Comparison of ENCODE assay signal across 10 cellular contexts in genomic region chrX:38260231-38260630, GRCh38. TPM values are rescaled to one million over a fixed set of nuclear protein-coding genes. Genes with fewer than 3 reads are reported as not detected.
DNase-seq lines count a peak whose midpoint lies in the region; ATAC-seq, FAIRE-seq and TF ChIP-seq lines count a peak whose summit lies in the region.
"Had no signal": no experiment of that assay in that cellular context is flagged by ENCODE, and none has a peak within 500 bp of the region (broad histone marks: within the 10 kb centered on the region; RNA-seq: fewer than 3 reads in every experiment).

No MANE protein-coding gene starts in this region.

- TF ChIP-seq POLR2A in HepG2 (IDR thresholded peaks at IDR 0.05; ENCODE audit: insufficient read depth in 1 of 2, low read depth in 2 of 2, low read length in 2 of 2): no peak

- H3K36me3 ChIP-seq in RWPE2 (ENCODE audit: low read depth) (no peaks in the 10 kb centered on the region), HepG2 (replicated peaks in 1 of 2; ENCODE audit: control insufficient read depth in 1 of 2, insufficient read depth in 2 of 2, low read length in 2 of 2) (no peaks in the 10 kb centered on the region)

- H3K4me3 ChIP-seq in RWPE2 (ENCODE audit: severe bottlenecking) (no peak overlapping the region), HepG2 (replicated peaks in 1 of 3; ENCODE audit: insufficient read depth in 1 of 3, low read depth in 2 of 3, low read length in 3 of 3) (no peak overlapping the region)

- 2% methylated on average over 4 of the region's 4 CpGs for WGBS in HepG2 (ENCODE audit: low lambda C conversion rate)

- no peak for FAIRE-seq in HepG2 (lab: Jason Lieb, UNC)
- FAIRE-seq: islet of Langerhans had no signal

- H3K4me1 ChIP-seq in RWPE2 (ENCODE audit: insufficient read depth, poor library complexity, severe bottlenecking) (no peaks in the 10 kb centered on the region), HepG2 (ENCODE audit: insufficient read depth, low read length) (no peaks in the 10 kb centered on the region)

- no peak overlapping the region for H3K4me2 ChIP-seq in HepG2 (ENCODE audit: low read depth, low read length)

- H3K79me2 ChIP-seq in HepG2 (ENCODE audit: insufficient read depth, low read length): no peaks in the 10 kb centered on the region

- POLR2A ChIA-PET in HepG2 (lab: Yijun Ruan, JAX): no interaction called here

- intact Hi-C loops in HepG2 (cut with micrococcal nuclease; ENCODE audit: unreplicated experiment): loop anchor here (1.0 kb wide), 1 partner anchor 67 kb away; the partner anchor contains the start of gene RPGR

- CTCF ChIA-PET in HepG2 (lab: Yijun Ruan, JAX; ENCODE audit: low intra/inter-chr PET ratio, low total read pairs): interaction anchor here (1.4 kb wide), 1 partner anchor 67 kb away, joined by 6 read pairs; the partner anchor contains the start of gene RPGR

- peak; percentile 31 for TF ChIP-seq CTCF in RWPE2 (IDR thresholded peaks at IDR 0.05; ENCODE audit: poor library complexity, severe bottlenecking)
- peak; percentile 63 for TF ChIP-seq CTCF in HepG2 (CRISPR knock-in tag; IDR thresholded peaks at IDR 0.05)

- TF ChIP-seq RAD21 in HepG2 (CRISPR knock-in tag; IDR thresholded peaks at IDR 0.05): no peak

- H4K20me1 ChIP-seq in HepG2 (ENCODE audit: insufficient read depth, low read length): no peaks in the 10 kb centered on the region

- H3K27ac ChIP-seq in RWPE2 (ENCODE audit: poor library complexity, severe bottlenecking) (no peak overlapping the region), HepG2 (ENCODE audit: extremely low read length, insufficient read depth, low read length) (no peak overlapping the region)

- no peaks in the 10 kb centered on the region for H3K27me3 ChIP-seq in RWPE2 (ENCODE audit: insufficient read depth, poor library complexity, severe bottlenecking)
- no peaks in the 10 kb centered on the region for H3K27me3 ChIP-seq in HepG2 (ENCODE audit: control insufficient read depth in 1 of 2, insufficient read depth in 2 of 2, low read length in 2 of 2)

- DNase-seq in G401 (ENCODE audit: low spot score) (peak; percentile 2), RWPE2 (ENCODE audit: low spot score) (no peak), HepG2 (ENCODE audit: low spot score) (peak; percentile 25), SIG-M5 (lab: John Stamatoyannopoulos, UW) (no peak), NCI-H446 treated with DMSO at 0.1 percent for 48 hours (lab: John Stamatoyannopoulos, UW) (no peak)

- no TSS peak for BruUV-seq in HepG2 (replicated peaks; lab: Mats Ljungman, UMichigan)

- peak; percentile 60 for ATAC-seq in HG02763 (IDR thresholded peaks at IDR 0.05; ENCODE audit: unreplicated experiment)
- ATAC-seq in RWPE2 (ENCODE audit: low read depth): 0 out of 3 replicates have a peak, but pooled peaks have one; percentile 42
- peak; percentile 81 for ATAC-seq in HepG2
- no peak for ATAC-seq in GM19324 (IDR thresholded peaks at IDR 0.05; ENCODE audit: low FRiP score, unreplicated experiment)
- no peak for ATAC-seq in GM21528 (IDR thresholded peaks at IDR 0.05; ENCODE audit: low FRiP score, unreplicated experiment)
- ATAC-seq: Right ventricle myocardium inferior had no signal

- TF ChIP-seq EP300 in HepG2 (IDR thresholded peaks at IDR 0.05; ENCODE audit: low read depth in 2 of 2, low read length in 2 of 2) (no peak), HepG2 (CRISPR knock-in tag; IDR thresholded peaks at IDR 0.05; ENCODE audit: borderline replicate concordance) (no peak)

- H2AFZ ChIP-seq in HepG2 (ENCODE audit: low read length): no peak overlapping the region

- H3K9me3 ChIP-seq in RWPE2 (ENCODE audit: severe bottlenecking) (no peaks in the 10 kb centered on the region), HepG2 (ENCODE audit: low read length) (no peaks in the 10 kb centered on the region)

- in situ Hi-C loops in G401 (cut with HindIII; ENCODE audit: low sequenced_read_pairs) (no loop called here), HepG2 (cut with HindIII; ENCODE audit: extremely low pct_ligation_motif_present, low pct_unique_long_range_greater_than_20kb) (no loop called here)

- H3K9ac ChIP-seq in HepG2 (ENCODE audit: insufficient read depth, low read depth, low read length): no peak overlapping the region

TF ChIP-seq in HepG2, 621 proteins besides CTCF, POLR2A, EP300 and RAD21:
- TF ChIP-seq PPARG (CRISPR knock-in tag; conservative IDR thresholded peaks at IDR 0.05) (peak; percentile 76), ZMYM4 (CRISPR knock-in tag; IDR thresholded peaks at IDR 0.05) (no peak), STAG1 (CRISPR knock-in tag; IDR thresholded peaks at IDR 0.05) (peak; percentile 50), RXRB (CRISPR knock-in tag; IDR thresholded peaks at IDR 0.05; ENCODE audit: borderline replicate concordance) (0 out of 2 replicates have a peak, but pooled peaks have one; percentile 26), ZNF883 (CRISPR knock-in tag; IDR thresholded peaks at IDR 0.05; ENCODE audit: not compliant biosample characterization) (no peak), RFXANK (CRISPR knock-in tag; IDR thresholded peaks at IDR 0.05) (no peak), SMC3 (IDR thresholded peaks at IDR 0.05; ENCODE audit: low read length) (peak; percentile 24; the same call in 1 of the 2 replicates), ESRRA (CRISPR knock-in tag; IDR thresholded peaks at IDR 0.05; ENCODE audit: low read depth) (no peak)
TF ChIP-seq in HepG2: peak in this region for 4.

RNA-seq across cellular contexts. Expression of gene SRPX, which starts 39.6 kb away (rescaled TPM):
- not detected in 2 replicates for total RNA-seq in G401 (2014; rRNA removed; shearing (Covaris generic))
- not detected in 2 replicates for total RNA-seq in HepG2 (2016; rRNA removed; fragmentation: Illumina TruSeq; extraction: Trizol)
- total RNA-seq in HepG2 (2016; cell fraction: cytosol; rRNA removed; fragmentation: Illumina TruSeq; extraction: Trizol; ENCODE audit: low read depth): not detected in 2 replicates
- not detected in 2 replicates for total RNA-seq in HepG2 (2016; cell fraction: insoluble cytoplasmic fraction; rRNA removed; fragmentation: Illumina TruSeq; extraction: Trizol)
- total RNA-seq in HepG2 (2016; cell fraction: membrane; rRNA removed; fragmentation: Illumina TruSeq; extraction: Trizol): not detected in 2 replicates
- total RNA-seq in HepG2 (2016; cell fraction: nucleus; rRNA removed; fragmentation: Illumina TruSeq; extraction: Trizol): not detected in 2 replicates
- 0.13 and 0.30 TPM in 2 replicates for polyA plus RNA-seq in HepG2 (2011; rRNA removed)
- 0.12 and 0.17 TPM in 2 replicates for polyA plus RNA-seq in HepG2 (2011; cell fraction: cytosol; rRNA removed)
- polyA plus RNA-seq in HepG2 (2011; cell fraction: nucleus; rRNA removed): 0.07 TPM in 1 of 2 replicates, not detected in the other
- 0.12 TPM in 1 of 2 replicates, not detected in the other for polyA plus RNA-seq in HepG2 (2012)
- polyA plus RNA-seq in HepG2 (2016; cell fraction: cytosol; fragmentation: Illumina TruSeq; extraction: Trizol; ENCODE audit: low read depth): 0.06 TPM in 1 of 2 replicates, not detected in the other
- not detected in 2 replicates for polyA plus RNA-seq in HepG2 (2016; cell fraction: insoluble cytoplasmic fraction; fragmentation: Illumina TruSeq; extraction: Trizol; ENCODE audit: low read depth)
- not detected in 2 replicates for polyA plus RNA-seq in HepG2 (2016; cell fraction: membrane; fragmentation: Illumina TruSeq; extraction: Trizol; ENCODE audit: low read depth)
- not detected in 2 replicates for polyA plus RNA-seq in HepG2 (2016; cell fraction: nucleus; fragmentation: Illumina TruSeq; extraction: Trizol; ENCODE audit: insufficient read depth, low read depth)
- polyA minus RNA-seq in HepG2 (2011; rRNA and poly(A)+ RNA removed; ENCODE audit: low replicate concordance): not detected in 2 replicates
- not detected in 2 replicates for polyA minus RNA-seq in HepG2 (2011; cell fraction: cytosol; rRNA and poly(A)+ RNA removed)
- not detected in 2 replicates for polyA minus RNA-seq in HepG2 (2011; cell fraction: nucleus; rRNA and poly(A)+ RNA removed)

Comparison
In these comparisons a context has a peak if more than half of its experiments do, and no peak if none do; other contexts are left out.
1. DNase-seq: peak in G401 (single experiment) and HepG2 (single experiment); none in RWPE2 (single experiment), SIG-M5 (single experiment) and NCI-H446 treated with DMSO at 0.1 percent for 48 hours (single experiment).
2. ATAC-seq: peak in HG02763 (single experiment), RWPE2 (single experiment) and HepG2 (single experiment); none in GM19324 (single experiment) and GM21528 (single experiment).